ENCODE assay signal across 12 cellular contexts in genomic region chr4:10730019-10730418, GRCh38. TPM values are rescaled to one million over a fixed set of nuclear protein-coding genes. Genes with fewer than 3 reads are reported as not detected.
DNase-seq lines count a peak whose midpoint lies in the region; ATAC-seq and TF ChIP-seq lines count a peak whose summit lies in the region.
"Had no signal": no experiment of that assay in that cellular context is flagged by ENCODE, and none has a peak within 500 bp of the region (broad histone marks: within the 10 kb centered on the region; RNA-seq: fewer than 3 reads in every experiment).

No MANE protein-coding gene starts in this region.

- no peak for TF ChIP-seq CTCF in osteocyte (IDR thresholded peaks at IDR 0.05)

- intact Hi-C loops in CD4-positive, alpha-beta memory T cell (cut with micrococcal nuclease) = no loop called here

- no peaks in the 10 kb centered on the region for H3K9me3 ChIP-seq in CD4-positive, alpha-beta memory T cell (ENCODE audit: control insufficient read depth in 1 of 2, low read length in 2 of 2)

- peaks cover 42% of the 10 kb centered on the region for H3K4me1 Mint-ChIP-seq in T-helper 1 cell treated with Interleukin-12 subunit alpha and Interleukin-12 subunit beta and Interleukin-4 antibody, amounts not matched to agents 30 μg/mL and 1 μg/mL, for 36 hours (ENCODE audit: low read depth)
- H3K4me1 Mint-ChIP-seq in osteocyte (ENCODE audit: unreplicated experiment) = peaks cover 6% of the 10 kb centered on the region
- H3K4me1 Mint-ChIP-seq in immature natural killer cell = peaks cover 18 to 31% of the 10 kb centered on the region in 2 donors
- peaks cover 0 to 4% (median 3%) of the 10 kb centered on the region in 4 donors for H3K4me1 Mint-ChIP-seq in CD4-positive, alpha-beta memory T cell

- H3K4me1 ChIP-seq in CD4-positive, alpha-beta memory T cell (ENCODE audit: insufficient read depth, low read length) = peaks cover 6% of the 10 kb centered on the region

- H3K36me3 Mint-ChIP-seq in T-helper 1 cell treated with Interleukin-12 subunit alpha and Interleukin-12 subunit beta and Interleukin-4 antibody, amounts not matched to agents 30 μg/mL and 1 μg/mL, for 36 hours (ENCODE audit: low read depth) = peaks cover 1% of the 10 kb centered on the region
- no peaks in the 10 kb centered on the region for H3K36me3 Mint-ChIP-seq in osteocyte (ENCODE audit: unreplicated experiment)
- H3K36me3 Mint-ChIP-seq in immature natural killer cell = no peaks in the 10 kb centered on the region
- no peaks in the 10 kb centered on the region for H3K36me3 Mint-ChIP-seq in CD4-positive, alpha-beta memory T cell

- H3K36me3 ChIP-seq in CD4-positive, alpha-beta memory T cell (ENCODE audit: insufficient read depth, low read length) = no peaks in the 10 kb centered on the region

- H3K27ac ChIP-seq in CD4-positive, alpha-beta memory T cell (ENCODE audit: low read depth, low read length) = no peak overlapping the region

- POLR2A ChIA-PET in CD4-positive, alpha-beta memory T cell (lab: Charles Lee; ENCODE audit: partially characterized antibody) = no interaction called here

- ATAC-seq in GM18517 (IDR thresholded peaks at IDR 0.05; ENCODE audit: unreplicated experiment) = peak; percentile 50
- peak; percentile 36 for ATAC-seq in GM21367 (IDR thresholded peaks at IDR 0.05; ENCODE audit: unreplicated experiment)
- peak; percentile 36 for ATAC-seq in HG03025 (IDR thresholded peaks at IDR 0.05; ENCODE audit: low FRiP score, unreplicated experiment)

- DNase-seq in osteocyte (ENCODE audit: extremely low spot score, unreplicated experiment) (no peak), immature natural killer cell (no peak)
- no peak for DNase-seq in CD4-positive, alpha-beta memory T cell
- no peak for DNase-seq in effector CD8-positive, alpha-beta T cell (lab: John Stamatoyannopoulos, UW)
- DNase-seq: amygdala, NCI-H146 had no signal

- H3K9me3 Mint-ChIP-seq in T-helper 1 cell treated with Interleukin-12 subunit alpha and Interleukin-12 subunit beta and Interleukin-4 antibody, amounts not matched to agents 30 μg/mL and 1 μg/mL, for 36 hours = peaks cover 8% of the 10 kb centered on the region
- H3K9me3 Mint-ChIP-seq in osteocyte (ENCODE audit: unreplicated experiment) (no peaks in the 10 kb centered on the region), immature natural killer cell (no peaks in the 10 kb centered on the region)
- H3K9me3 Mint-ChIP-seq in CD4-positive, alpha-beta memory T cell = peaks cover 0 to 7% (median 0%) of the 10 kb centered on the region in 8 donors

- peak overlapping the region; percentile 74 for H3K27ac Mint-ChIP-seq in T-helper 1 cell treated with Interleukin-12 subunit alpha and Interleukin-12 subunit beta and Interleukin-4 antibody, amounts not matched to agents 30 μg/mL and 1 μg/mL, for 36 hours
- H3K27ac Mint-ChIP-seq in osteocyte (ENCODE audit: unreplicated experiment) (no peak overlapping the region), immature natural killer cell (no peak overlapping the region)
- no peak overlapping the region for H3K27ac Mint-ChIP-seq in CD4-positive, alpha-beta memory T cell

- H3K4me3 ChIP-seq in CD4-positive, alpha-beta memory T cell (ENCODE audit: low read length in 2 of 2) = no peak overlapping the region

- H3K27me3 Mint-ChIP-seq in T-helper 1 cell treated with Interleukin-12 subunit alpha and Interleukin-12 subunit beta and Interleukin-4 antibody, amounts not matched to agents 30 μg/mL and 1 μg/mL, for 36 hours (ENCODE audit: low read depth) = no peaks in the 10 kb centered on the region
- H3K27me3 Mint-ChIP-seq in osteocyte (ENCODE audit: unreplicated experiment) = peaks cover 10% of the 10 kb centered on the region
- H3K27me3 Mint-ChIP-seq in immature natural killer cell (ENCODE audit: low read depth in 3 of 3) = no peaks in the 10 kb centered on the region
- H3K27me3 Mint-ChIP-seq in CD4-positive, alpha-beta memory T cell = peaks cover 0 to 2% of the 10 kb centered on the region in 2 donors

- H3K4me3 Mint-ChIP-seq in T-helper 1 cell treated with Interleukin-12 subunit alpha and Interleukin-12 subunit beta and Interleukin-4 antibody, amounts not matched to agents 30 μg/mL and 1 μg/mL, for 36 hours = peak overlapping the region; percentile 30
- H3K4me3 Mint-ChIP-seq in osteocyte (ENCODE audit: unreplicated experiment) = no peak overlapping the region
- H3K4me3 Mint-ChIP-seq in immature natural killer cell = no peak overlapping the region
- H3K4me3 Mint-ChIP-seq in CD4-positive, alpha-beta memory T cell = no peak overlapping the region

- CTCF ChIA-PET in CD4-positive, alpha-beta memory T cell (lab: Charles Lee; ENCODE audit: partially characterized antibody) = no interaction called here

- H3K27me3 ChIP-seq in CD4-positive, alpha-beta memory T cell (ENCODE audit: insufficient read depth, low read length) = no peaks in the 10 kb centered on the region

RNA-seq across cellular contexts. Expression of gene CLNK, which starts 45.5 kb away (rescaled TPM):
- total RNA-seq in osteocyte = not detected in 2 replicates
- polyA plus RNA-seq in immature natural killer cell = 1 to 10 TPM in 2 of 3 donors, not detected in 1; 1.5 to 1.8 TPM
- total RNA-seq in CD4-positive, alpha-beta memory T cell = under 1 TPM; 0.11 to 0.29 TPM
- polyA plus RNA-seq in CD4-positive, alpha-beta memory T cell = not detected
- total RNA-seq: HT-29 had no signal
- polyA plus RNA-seq: neural cell had no signal
